8 cellular contexts compared by ENCODE assay signal in genomic region chr16:3717235-3718018, GRCh38. TPM values are rescaled to one million over a fixed set of nuclear protein-coding genes. Genes with fewer than 3 reads are reported as not detected.
A peak's percentile ranks its signal among the peaks of the same experiment; 100 is the strongest.
DNase-seq lines count a peak whose midpoint lies in the region; FAIRE-seq and TF ChIP-seq lines count a peak whose summit lies in the region.

Gene TRAP1, minus strand, starts transcription at chr16:3717524. Its CDS starts 16 bp downstream, at chr16:3717508.

- POLR2A ChIA-PET in OCI-LY7 (lab: Charles Lee): interaction anchor here (0.5 to 0.6 kb wide), 4 partner anchors 43 to 215 kb away, joined by 3 to 5 read pairs (median 4); no protein-coding TSS in a partner anchor

- DNase-seq in COLO829 (ENCODE audit: low spot score): peak; percentile 77
- DNase-seq in GM20000 (ENCODE audit: low spot score): peak; percentile 99
- peak; percentile 88 for DNase-seq in HTR-8/SVneo (ENCODE audit: insufficient read length, low spot score)
- DNase-seq in OCI-LY7 (ENCODE audit: low spot score): peak; percentile 91
- peak; percentile 93 for DNase-seq in activated T-cell treated with anti-CD3 and anti-CD28 coated beads for 48 hours (ENCODE audit: low read depth)
- DNase-seq in epithelial cell of proximal tubule (ENCODE audit: low read depth): no peak
- peak; percentile 85 for DNase-seq in stimulated activated CD8-positive, alpha-beta memory T cell treated with anti-CD3 and anti-CD28 coated beads, Interleukin-4, amount 100 ng/mL, for 24 hours (ENCODE audit: low read depth)

- H3K9me3 ChIP-seq in OCI-LY7 (ENCODE audit: low read length) (no peaks in the 10 kb centered on the region), mucosa of rectum (ENCODE audit: control insufficient read depth in 2 of 2, low read length in 2 of 2) (no peaks in the 10 kb centered on the region)

- peak within 1 kb of the TSS; percentile 77 to 88 for H3K9ac ChIP-seq in mucosa of rectum (ENCODE audit: low read depth in 1 of 2, low read length in 2 of 2)

- intact Hi-C loops in OCI-LY7 (cut with micrococcal nuclease; ENCODE audit: unreplicated experiment): no loop called here

- no peaks in the 10 kb centered on the region for H3K27me3 ChIP-seq in mucosa of rectum (ENCODE audit: control insufficient read depth in 2 of 2, insufficient read depth in 2 of 2, low read length in 2 of 2)

- TF ChIP-seq CTCF in GM20000 (IDR thresholded peaks at IDR 0.05; ENCODE audit: extremely low read depth, missing control alignments) (no peak), OCI-LY7 (conservative IDR thresholded peaks at IDR 0.05; ENCODE audit: low read length) (no peak), epithelial cell of proximal tubule (conservative IDR thresholded peaks at IDR 0.05; ENCODE audit: low read depth, low read length) (no peak)

- H3K4me3 ChIP-seq in OCI-LY7 (ENCODE audit: low read depth, low read length, poor library complexity, severe bottlenecking) (peak within 1 kb of the TSS; percentile 87), epithelial cell of proximal tubule (ENCODE audit: low read depth, low read length) (peak within 1 kb of the TSS; percentile 98), mucosa of rectum (ENCODE audit: low read length in 2 of 2) (peak within 1 kb of the TSS; percentile 91 to 92)

- peak; percentile 94 for FAIRE-seq in HTR-8/SVneo (lab: Jason Lieb, UNC)

- peak within 1 kb of the TSS; percentile 76 for H2AFZ ChIP-seq in OCI-LY7 (ENCODE audit: low read length)

- no TSS peak for BruUV-seq in OCI-LY7 (replicated peaks; lab: Mats Ljungman, UMichigan)

- peaks cover 53% of the 10 kb centered on the region for H3K79me2 ChIP-seq in OCI-LY7 (ENCODE audit: insufficient read depth, low read depth, low read length)

- CTCF ChIA-PET in OCI-LY7 (lab: Charles Lee; ENCODE audit: unreplicated experiment): no interaction called here

- H3K27ac ChIP-seq in OCI-LY7 (ENCODE audit: low read depth, low read length, poor library complexity, severe bottlenecking) (peak within 1 kb of the TSS; percentile 48), mucosa of rectum (ENCODE audit: low read depth in 2 of 2, low read length in 2 of 2) (peak within 1 kb of the TSS; percentile 83 to 84)

- H3K4me1 ChIP-seq in OCI-LY7 (ENCODE audit: insufficient read depth, low read length, poor library complexity, severe bottlenecking): peaks cover 13% of the 10 kb centered on the region
- peaks cover 7 to 15% of the 10 kb centered on the region in 2 donors for H3K4me1 ChIP-seq in mucosa of rectum (ENCODE audit: control insufficient read depth in 2 of 2, insufficient read depth in 2 of 2, low read length in 2 of 2)

- H3K36me3 ChIP-seq in OCI-LY7 (ENCODE audit: insufficient read depth, low read length) (peaks cover 28% of the 10 kb centered on the region), mucosa of rectum (ENCODE audit: control insufficient read depth in 2 of 2, insufficient read depth in 2 of 2, low read length in 2 of 2) (no peaks in the 10 kb centered on the region)

- no peaks in the 10 kb centered on the region for H4K20me1 ChIP-seq in OCI-LY7 (ENCODE audit: insufficient read depth, low read length)

- peak within 1 kb of the TSS; percentile 92 for H3K4me2 ChIP-seq in OCI-LY7 (ENCODE audit: low read length)

- no peaks in the 10 kb centered on the region for H3K9me2 ChIP-seq in OCI-LY7 (ENCODE audit: insufficient read depth, low read length)

RNA-seq across cellular contexts. Expression of gene TRAP1, which starts in this region (rescaled TPM):
- total RNA-seq in OCI-LY7 (2014; rRNA removed; shearing (Covaris generic)): 155 and 242 TPM in 2 replicates
- 185 TPM in 2 replicates for total RNA-seq in OCI-LY7 (2022)
- 143 and 158 TPM in 2 replicates for total RNA-seq in epithelial cell of proximal tubule
